In the genomic region with DNA sequence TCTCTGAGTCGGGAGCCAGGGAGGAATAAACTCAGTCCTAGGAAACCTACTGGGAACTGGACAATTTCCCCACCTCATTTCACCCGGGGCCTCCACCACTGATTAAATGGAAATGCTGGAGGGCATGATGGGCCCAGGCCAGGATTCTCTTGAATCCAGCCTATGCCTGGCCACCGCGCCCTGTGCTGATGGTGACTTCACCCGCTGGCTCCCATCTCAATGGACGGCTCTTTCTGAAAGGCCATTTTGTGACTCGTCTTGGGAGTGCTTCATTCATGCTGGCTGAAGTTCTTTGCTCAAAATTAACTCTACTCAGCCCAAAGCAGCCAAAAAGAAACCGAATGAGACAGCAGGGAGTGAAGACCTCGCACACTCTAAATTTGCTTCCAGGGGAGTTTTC, we compare ENCODE assay signal across 24 cellular contexts.
DNase-seq lines count a peak whose midpoint lies in the region; ATAC-seq and TF ChIP-seq lines count a peak whose summit lies in the region.
"Had no signal": no experiment of that assay in that cellular context is flagged by ENCODE, and none has a peak within 500 bp of the region (broad histone marks: within the 10 kb centered on the region; RNA-seq: fewer than 3 reads in every experiment).

No MANE protein-coding gene starts in this region.

- H3K27ac ChIP-seq in right atrium auricular region = peak overlapping the region; percentile 71 to 77
- H3K27ac ChIP-seq: 22Rv1; BLaER1 treated with 17β-estradiol and CSF1 and Interleukin-3, amounts not matched to agents 10 nM and 100 nM; body of pancreas; hepatocyte had no signal

- H3K36me3 ChIP-seq in right atrium auricular region = no peaks in the 10 kb centered on the region
- H3K36me3 ChIP-seq: BLaER1 treated with 17β-estradiol and CSF1 and Interleukin-3, amounts not matched to agents 10 nM and 100 nM; thyroid gland had no signal

- no peaks in the 10 kb centered on the region for H3K4me1 ChIP-seq in right atrium auricular region
- H3K4me1 ChIP-seq: BLaER1 treated with 17β-estradiol and CSF1 and Interleukin-3, amounts not matched to agents 10 nM and 100 nM; body of pancreas had no signal

- ATAC-seq in Right ventricle myocardium inferior = peak; percentile 89

- no peak overlapping the region for H3K4me3 ChIP-seq in right atrium auricular region
- H3K4me3 ChIP-seq: BLaER1 treated with 17β-estradiol and CSF1 and Interleukin-3, amounts not matched to agents 10 nM and 100 nM; body of pancreas; hepatocyte; thyroid gland had no signal

- intact Hi-C loops in Right ventricle myocardium inferior (cut with DNase I) = loop anchor here (5.0 kb wide), 1 partner anchor 172 kb away; no protein-coding TSS in a partner anchor
- intact Hi-C loops in cardiac septum (cut with DNase I) = no loop called here

- H3K27me3 ChIP-seq in right atrium auricular region = no peaks in the 10 kb centered on the region
- H3K27me3 ChIP-seq: BLaER1 treated with 17β-estradiol and CSF1 and Interleukin-3, amounts not matched to agents 10 nM and 100 nM; body of pancreas; hepatocyte; thyroid gland had no signal

- DNase-seq in Right ventricle myocardium inferior (ENCODE audit: missing footprints) (peak; percentile 87), cardiac septum (ENCODE audit: low spot score) (no peak), right atrium auricular region (ENCODE audit: low spot score) (peak; percentile 93), putamen (ENCODE audit: low spot score) (peak; percentile 55), UCSD-AML1 (lab: John Stamatoyannopoulos, UW; ENCODE audit: unreplicated experiment) (no peak), NCI-H2227 (lab: John Stamatoyannopoulos, UW; ENCODE audit: unreplicated experiment) (no peak), NCI-H2196 (lab: John Stamatoyannopoulos, UW; ENCODE audit: unreplicated experiment) (no peak)
- no peak for DNase-seq in activated CD4-positive, alpha-beta T cell treated with anti-CD3 and anti-CD28 coated beads, Interleukin-2, amount 50 U/mL, for 1 hour
- DNase-seq: activated CD4-positive, alpha-beta T cell treated with anti-CD3 and anti-CD28 coated beads, Interleukin-2, amount 50 U/mL, for 4 hours; activated naive CD4-positive, alpha-beta T cell treated with Interleukin-2 at 50 U/mL for 16 hours; activated T-cell treated with anti-CD3 and anti-CD28 coated beads for 4 hours; DMS53; erythroblast; KBM-7; kidney glomerular epithelial cell; NCI-H1092 treated with DMSO at 0.1 percent for 48 hours; SK-N-SH; stimulated activated CD4-positive, alpha-beta T cell treated with anti-CD3 and anti-CD28 coated beads, Interleukin-4, amount 100 ng/mL, for 4 hours; stimulated activated CD8-positive, alpha-beta memory T cell treated with anti-CD3 and anti-CD28 coated beads, Interleukin-4, amount 100 ng/mL, for 48 hours had no signal

- H3K9me3 ChIP-seq in right atrium auricular region = no peaks in the 10 kb centered on the region
- H3K9me3 ChIP-seq: BLaER1 treated with 17β-estradiol and CSF1 and Interleukin-3, amounts not matched to agents 10 nM and 100 nM; body of pancreas; SK-N-SH; thyroid gland had no signal

- no peak for TF ChIP-seq CTCF in right atrium auricular region (IDR thresholded peaks at IDR 0.05)

Comparison
In these comparisons a context has a peak if more than half of its experiments do, and no peak if none do; other contexts are left out.
1. DNase-seq: peak in Right ventricle myocardium inferior (single experiment), right atrium auricular region (single experiment) and putamen (single experiment); none in cardiac septum (single experiment), UCSD-AML1 (single experiment), NCI-H2227 (single experiment), activated CD4-positive, alpha-beta T cell treated with anti-CD3 and anti-CD28 coated beads, Interleukin-2, amount 50 U/mL, for 1 hour (single experiment) and NCI-H2196 (single experiment).